1 cellular context compared by ENCODE assay signal in the genomic region with DNA sequence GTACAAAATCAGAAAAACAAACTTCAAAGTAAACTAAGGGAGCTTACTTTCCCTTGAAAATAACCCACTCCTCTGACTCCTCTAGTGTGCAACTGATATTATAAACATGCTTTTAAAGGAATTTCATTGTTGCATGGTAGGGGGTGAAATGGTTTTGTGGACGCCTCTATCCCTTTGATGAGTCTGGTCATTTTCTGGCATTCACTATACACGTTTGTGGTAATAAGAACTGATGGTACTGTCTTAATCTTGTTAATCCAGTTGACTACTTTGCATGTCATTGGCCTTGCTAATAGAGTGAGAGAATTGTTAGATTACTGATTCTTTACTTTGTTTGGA.
TF ChIP-seq lines count a peak whose summit lies in the region.

No MANE protein-coding gene starts in this region.

TF ChIP-seq in HepG2, 621 proteins besides CTCF, POLR2A, EP300 and RAD21 (continued from another document):
- TF ChIP-seq ELF3 (CRISPR knock-in tag; IDR thresholded peaks at IDR 0.05) (0 out of 2 replicates have a peak, but pooled peaks have one; percentile 18), MTERF4 (CRISPR knock-in tag; IDR thresholded peaks at IDR 0.05) (no peak), ZNF138 (CRISPR knock-in tag; IDR thresholded peaks at IDR 0.05; ENCODE audit: low read depth) (no peak), KMT2A (CRISPR knock-in tag; IDR thresholded peaks at IDR 0.05) (no peak), MED1 (CRISPR knock-in tag; IDR thresholded peaks at IDR 0.05) (no peak), ZNF124 (CRISPR knock-in tag; IDR thresholded peaks at IDR 0.05) (no peak), TOE1 (CRISPR knock-in tag; IDR thresholded peaks at IDR 0.05) (no peak), E2F5 (CRISPR knock-in tag; conservative IDR thresholded peaks at IDR 0.05) (no peak), SNRNP70 (IDR thresholded peaks at IDR 0.05; ENCODE audit: low read depth, low read length) (no peak), IKZF4 (CRISPR knock-in tag; IDR thresholded peaks at IDR 0.05; ENCODE audit: borderline replicate concordance, low read depth, not compliant biosample characterization) (no peak), SOX13 (IDR thresholded peaks at IDR 0.05) (no peak), SOX13 (CRISPR knock-in tag; conservative IDR thresholded peaks at IDR 0.05 in 1 of 2, IDR thresholded peaks at IDR 0.05 in 1 of 2) (peak in 1 of 2 experiments; percentile 63; a peak in 2 of 4 replicates), MLLT10 (CRISPR knock-in tag; IDR thresholded peaks at IDR 0.05) (no peak), ZNF383 (CRISPR knock-in tag; IDR thresholded peaks at IDR 0.05; ENCODE audit: borderline replicate concordance) (no peak), SOX6 (IDR thresholded peaks at IDR 0.05) (no peak), SOX6 (CRISPR knock-in tag; IDR thresholded peaks at IDR 0.05) (peak; percentile 45)
- TF ChIP-seq, protein P1, sequence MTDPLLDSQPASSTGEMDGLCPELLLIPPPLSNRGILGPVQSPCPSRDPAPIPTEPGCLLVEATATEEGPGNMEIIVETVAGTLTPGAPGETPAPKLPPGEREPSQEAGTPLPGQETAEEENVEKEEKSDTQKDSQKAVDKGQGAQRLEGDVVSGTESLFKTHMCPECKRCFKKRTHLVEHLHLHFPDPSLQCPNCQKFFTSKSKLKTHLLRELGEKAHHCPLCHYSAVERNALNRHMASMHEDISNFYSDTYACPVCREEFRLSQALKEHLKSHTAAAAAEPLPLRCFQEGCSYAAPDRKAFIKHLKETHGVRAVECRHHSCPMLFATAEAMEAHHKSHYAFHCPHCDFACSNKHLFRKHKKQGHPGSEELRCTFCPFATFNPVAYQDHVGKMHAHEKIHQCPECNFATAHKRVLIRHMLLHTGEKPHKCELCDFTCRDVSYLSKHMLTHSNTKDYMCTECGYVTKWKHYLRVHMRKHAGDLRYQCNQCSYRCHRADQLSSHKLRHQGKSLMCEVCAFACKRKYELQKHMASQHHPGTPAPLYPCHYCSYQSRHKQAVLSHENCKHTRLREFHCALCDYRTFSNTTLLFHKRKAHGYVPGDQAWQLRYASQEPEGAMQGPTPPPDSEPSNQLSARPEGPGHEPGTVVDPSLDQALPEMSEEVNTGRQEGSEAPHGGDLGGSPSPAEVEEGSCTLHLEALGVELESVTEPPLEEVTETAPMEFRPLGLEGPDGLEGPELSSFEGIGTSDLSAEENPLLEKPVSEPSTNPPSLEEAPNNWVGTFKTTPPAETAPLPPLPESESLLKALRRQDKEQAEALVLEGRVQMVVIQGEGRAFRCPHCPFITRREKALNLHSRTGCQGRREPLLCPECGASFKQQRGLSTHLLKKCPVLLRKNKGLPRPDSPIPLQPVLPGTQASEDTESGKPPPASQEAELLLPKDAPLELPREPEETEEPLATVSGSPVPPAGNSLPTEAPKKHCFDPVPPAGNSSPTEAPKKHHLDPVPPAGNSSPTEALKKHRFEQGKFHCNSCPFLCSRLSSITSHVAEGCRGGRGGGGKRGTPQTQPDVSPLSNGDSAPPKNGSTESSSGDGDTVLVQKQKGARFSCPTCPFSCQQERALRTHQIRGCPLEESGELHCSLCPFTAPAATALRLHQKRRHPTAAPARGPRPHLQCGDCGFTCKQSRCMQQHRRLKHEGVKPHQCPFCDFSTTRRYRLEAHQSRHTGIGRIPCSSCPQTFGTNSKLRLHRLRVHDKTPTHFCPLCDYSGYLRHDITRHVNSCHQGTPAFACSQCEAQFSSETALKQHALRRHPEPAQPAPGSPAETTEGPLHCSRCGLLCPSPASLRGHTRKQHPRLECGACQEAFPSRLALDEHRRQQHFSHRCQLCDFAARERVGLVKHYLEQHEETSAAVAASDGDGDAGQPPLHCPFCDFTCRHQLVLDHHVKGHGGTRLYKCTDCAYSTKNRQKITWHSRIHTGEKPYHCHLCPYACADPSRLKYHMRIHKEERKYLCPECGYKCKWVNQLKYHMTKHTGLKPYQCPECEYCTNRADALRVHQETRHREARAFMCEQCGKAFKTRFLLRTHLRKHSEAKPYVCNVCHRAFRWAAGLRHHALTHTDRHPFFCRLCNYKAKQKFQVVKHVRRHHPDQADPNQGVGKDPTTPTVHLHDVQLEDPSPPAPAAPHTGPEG (CRISPR knock-in tag; IDR thresholded peaks at IDR 0.05) = no peak
- TF ChIP-seq, protein P2, sequence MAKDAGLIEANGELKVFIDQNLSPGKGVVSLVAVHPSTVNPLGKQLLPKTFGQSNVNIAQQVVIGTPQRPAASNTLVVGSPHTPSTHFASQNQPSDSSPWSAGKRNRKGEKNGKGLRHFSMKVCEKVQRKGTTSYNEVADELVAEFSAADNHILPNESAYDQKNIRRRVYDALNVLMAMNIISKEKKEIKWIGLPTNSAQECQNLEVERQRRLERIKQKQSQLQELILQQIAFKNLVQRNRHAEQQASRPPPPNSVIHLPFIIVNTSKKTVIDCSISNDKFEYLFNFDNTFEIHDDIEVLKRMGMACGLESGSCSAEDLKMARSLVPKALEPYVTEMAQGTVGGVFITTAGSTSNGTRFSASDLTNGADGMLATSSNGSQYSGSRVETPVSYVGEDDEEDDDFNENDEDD (CRISPR knock-in tag; IDR thresholded peaks at IDR 0.05; ENCODE audit: borderline replicate concordance) = no peak
